In genomic region chrX:106935175-106935574, GRCh38 we compare ENCODE assay signal across 1 cellular context.
TF ChIP-seq lines count a peak whose summit lies in the region.

No MANE protein-coding gene starts in this region.

TF ChIP-seq in IMR-90, 13 proteins besides CTCF, POLR2A, EP300 and RAD21:
- TF ChIP-seq CEBPB (IDR thresholded peaks at IDR 0.05; ENCODE audit: low read depth, low read length) = peak; percentile 55
- TF ChIP-seq USF2 (IDR thresholded peaks at IDR 0.05; ENCODE audit: low read depth, low read length) = no peak
